In genomic region chr7:100919335-100919734, GRCh38 we compare ENCODE assay signal across 4 cellular contexts. TPM values are rescaled to one million over a fixed set of nuclear protein-coding genes. Genes with fewer than 3 reads are reported as not detected.
"Had no signal": no experiment of that assay in that cellular context is flagged by ENCODE, and none has a peak within 500 bp of the region (broad histone marks: within the 10 kb centered on the region; RNA-seq: fewer than 3 reads in every experiment).

No MANE protein-coding gene starts in this region.

RNA-seq across cellular contexts. Expression of gene ACHE, which starts 23.6 kb away (rescaled TPM):
- total RNA-seq: M059J had no signal

RNA-seq across cellular contexts. Expression of gene MUC3A, which starts 30.0 kb away (rescaled TPM):
- total RNA-seq: LHCN-M2, M059J, MCF 10A, NCI-H460 had no signal

RNA-seq across cellular contexts. Expression of gene MUC12, which starts 50.0 kb away (rescaled TPM):
- total RNA-seq: MCF 10A had no signal
